ENCODE assay signal across 24 cellular contexts in genomic region chr13:94987869-94988268, GRCh38.
DNase-seq lines count a peak whose midpoint lies in the region; ATAC-seq and TF ChIP-seq lines count a peak whose summit lies in the region.
"Had no signal": no experiment of that assay in that cellular context is flagged by ENCODE, and none has a peak within 500 bp of the region (broad histone marks: within the 10 kb centered on the region; RNA-seq: fewer than 3 reads in every experiment).

No MANE protein-coding gene starts in this region.

- intact Hi-C loops in ascending aorta (cut with DNase I) = no loop called here

- no peaks in the 10 kb centered on the region for H3K4me1 ChIP-seq in RWPE2 (ENCODE audit: insufficient read depth, poor library complexity, severe bottlenecking)
- H3K4me1 ChIP-seq in ascending aorta = no peaks in the 10 kb centered on the region
- H3K4me1 ChIP-seq: SJCRH30 had no signal

- no peak overlapping the region for H3K27ac Mint-ChIP-seq in HFFc6
- H3K27ac Mint-ChIP-seq: CD8-positive, alpha-beta T cell; GM23338 had no signal

- H3K27me3 Mint-ChIP-seq in HFFc6 (ENCODE audit: insufficient read depth) = peaks cover 6% of the 10 kb centered on the region

- H3K27ac ChIP-seq in RWPE2 (ENCODE audit: poor library complexity, severe bottlenecking) = no peak overlapping the region
- H3K27ac ChIP-seq in ascending aorta = no peak overlapping the region
- H3K27ac ChIP-seq: 22Rv1, PC-9, SJCRH30 had no signal

- no peaks in the 10 kb centered on the region for H3K9me3 Mint-ChIP-seq in HFFc6
- H3K9me3 Mint-ChIP-seq: CD8-positive, alpha-beta T cell had no signal

- H3K9me3 ChIP-seq in RWPE2 (ENCODE audit: severe bottlenecking) (no peaks in the 10 kb centered on the region), ascending aorta (no peaks in the 10 kb centered on the region)
- H3K9me3 ChIP-seq: SJCRH30 had no signal

- H3K36me3 Mint-ChIP-seq in HFFc6 (ENCODE audit: low read depth) = no peaks in the 10 kb centered on the region
- H3K36me3 Mint-ChIP-seq: CD8-positive, alpha-beta T cell had no signal

- H3K27me3 ChIP-seq in RWPE2 (ENCODE audit: insufficient read depth, poor library complexity, severe bottlenecking) (no peaks in the 10 kb centered on the region), ascending aorta (no peaks in the 10 kb centered on the region)
- H3K27me3 ChIP-seq: SJCRH30 had no signal

- no peaks in the 10 kb centered on the region for H3K4me1 Mint-ChIP-seq in HFFc6 (ENCODE audit: low read depth)

- H3K4me3 Mint-ChIP-seq in HFFc6 = no peak overlapping the region
- H3K4me3 Mint-ChIP-seq: CD8-positive, alpha-beta T cell; GM23338 had no signal

- DNase-seq in A172 (ENCODE audit: low spot score) (peak; percentile 25), HFFc6 (peak; percentile 30), RWPE2 (ENCODE audit: low spot score) (no peak), fibroblast of mammary gland (ENCODE audit: low read depth) (peak; percentile 76), ascending aorta (ENCODE audit: low spot score in 2 of 2) (no peak), germinal center (ENCODE audit: low spot score) (no peak)
- no peak for DNase-seq in activated CD8-positive, alpha-beta memory T cell treated with anti-CD3 and anti-CD28 coated beads, Interleukin-2, amount 50 U/mL, for 4 hours
- DNase-seq: AML-193; C1 segment of cervical spinal cord; Calu3; CD8-positive, alpha-beta T cell; DMS153; GDM1; MM.1S; NCI-H1048; NCI-H1417 treated with DMSO at 0.1 percent for 48 hours; NCI-H2107; NCI-H446 treated with DMSO at 0.1 percent for 48 hours; NCI-H526 treated with DMSO at 0.1 percent for 48 hours; PC-9; SJCRH30 had no signal

- TF ChIP-seq CTCF in HFFc6 (IDR thresholded peaks at IDR 0.05) (no peak), RWPE2 (IDR thresholded peaks at IDR 0.05; ENCODE audit: poor library complexity, severe bottlenecking) (no peak), fibroblast of mammary gland (conservative IDR thresholded peaks at IDR 0.05; ENCODE audit: control insufficient read depth, insufficient read depth, low read depth, low read length) (no peak), ascending aorta (IDR thresholded peaks at IDR 0.05) (no peak)

- H3K4me3 ChIP-seq in RWPE2 (ENCODE audit: severe bottlenecking) = no peak overlapping the region
- H3K4me3 ChIP-seq in fibroblast of mammary gland (ENCODE audit: control insufficient read depth, low read depth, low read length) = no peak overlapping the region
- H3K4me3 ChIP-seq in ascending aorta = no peak overlapping the region
- H3K4me3 ChIP-seq: GM23338, PC-9, SJCRH30 had no signal

- ATAC-seq in RWPE2 (ENCODE audit: low read depth) (peak; percentile 59; the same call in 2 of the 3 replicates), GM18868 (IDR thresholded peaks at IDR 0.05; ENCODE audit: unreplicated experiment) (no peak)
- ATAC-seq: CD8-positive, alpha-beta T cell had no signal

- H3K36me3 ChIP-seq in RWPE2 (ENCODE audit: low read depth) (no peaks in the 10 kb centered on the region), ascending aorta (no peaks in the 10 kb centered on the region)
- H3K36me3 ChIP-seq: SJCRH30 had no signal

Comparison
In these comparisons a context has a peak if more than half of its experiments do, and no peak if none do; other contexts are left out.
1. DNase-seq: peak in A172 (single experiment), HFFc6 (single experiment) and fibroblast of mammary gland (single experiment); none in RWPE2 (single experiment), ascending aorta (0 of 2), germinal center (single experiment) and activated CD8-positive, alpha-beta memory T cell treated with anti-CD3 and anti-CD28 coated beads, Interleukin-2, amount 50 U/mL, for 4 hours (single experiment).